Comparison of ENCODE assay signal across 8 cellular contexts in genomic region chr3:169812124-169812843, GRCh38. TPM values are rescaled to one million over a fixed set of nuclear protein-coding genes. Genes with fewer than 3 reads are reported as not detected.
DNase-seq lines count a peak whose midpoint lies in the region; ATAC-seq and TF ChIP-seq lines count a peak whose summit lies in the region.

No MANE protein-coding gene starts in this region.

- DNase-seq in AG08396 (ENCODE audit: low spot score) (peak; percentile 82), NCI-H69 (lab: John Stamatoyannopoulos, UW) (peak; percentile 95), fibroblast of mammary gland (ENCODE audit: low read depth) (peak; percentile 62)
- peak; percentile 34 for DNase-seq in activated T-cell treated with anti-CD3 and anti-CD28 coated beads, Interleukin-2, amount 50 U/mL, for 4 hours
- DNase-seq in naive thymus-derived CD4-positive, alpha-beta T cell, result peak; percentile 31 to 69 (median 48)
- DNase-seq in stimulated activated naive CD4-positive, alpha-beta T cell (lab: John Stamatoyannopoulos, UW), result peak in 5 of 6 experiments; percentile 18 to 66 (median 39)

- peak overlapping the region in 7 of 9 donors; percentile 7 to 92 (median 44) for H3K27ac Mint-ChIP-seq in naive thymus-derived CD4-positive, alpha-beta T cell

- peaks cover 0 to 6% (median 0%) of the 10 kb centered on the region in 3 experiments for H3K36me3 ChIP-seq in naive thymus-derived CD4-positive, alpha-beta T cell (ENCODE audit: control insufficient read depth in 2 of 3, insufficient read depth in 3 of 3, low read length in 3 of 3)

- H3K4me1 ChIP-seq in naive thymus-derived CD4-positive, alpha-beta T cell (ENCODE audit: control insufficient read depth in 2 of 2, insufficient read depth in 2 of 2, low read length in 2 of 2), result peaks cover 4 to 6% of the 10 kb centered on the region in 2 donors

- no peaks in the 10 kb centered on the region for H3K9me3 ChIP-seq in naive thymus-derived CD4-positive, alpha-beta T cell (ENCODE audit: control insufficient read depth in 2 of 3, low read length in 3 of 3)

- ATAC-seq in GM18868 (IDR thresholded peaks at IDR 0.05; ENCODE audit: unreplicated experiment), result peak; percentile 66
- peak; percentile 65 for ATAC-seq in HG03108 (IDR thresholded peaks at IDR 0.05; ENCODE audit: unreplicated experiment)
- ATAC-seq in activated T-cell treated with anti-CD3 and anti-CD28 coated beads, Interleukin-2, amount 50 U/mL, for 4 hours, result peak; percentile 71 to 78
- ATAC-seq in naive thymus-derived CD4-positive, alpha-beta T cell, result peak; percentile 72

- CTCF ChIA-PET in naive thymus-derived CD4-positive, alpha-beta T cell (lab: Charles Lee), result interaction anchor here (0.5 to 0.7 kb wide), 2 partner anchors 39 to 58 kb away, joined by 3 read pairs; no protein-coding TSS in a partner anchor

- H3K36me3 Mint-ChIP-seq in activated T-cell treated with anti-CD3 and anti-CD28 coated beads, Interleukin-2, amount 50 U/mL, for 4 hours (ENCODE audit: insufficient read depth), result no peaks in the 10 kb centered on the region
- peaks cover 0 to 10% (median 4%) of the 10 kb centered on the region in 5 donors for H3K36me3 Mint-ChIP-seq in naive thymus-derived CD4-positive, alpha-beta T cell

- intact Hi-C loops in naive thymus-derived CD4-positive, alpha-beta T cell (cut with micrococcal nuclease), result loop anchor here (1.0 to 5.0 kb wide), 11 partner anchors 13 to 1096 kb away; partner anchors contain the start of genes GPR160 (in 2 of the 2), PHC3 (in 2 of the 2), EIF5A2 (in 1 of the 2) and MYNN (in 1 of the 2)

- H3K27ac ChIP-seq in naive thymus-derived CD4-positive, alpha-beta T cell (ENCODE audit: low read depth, low read length), result peak overlapping the region; percentile 59

- H3K9me3 Mint-ChIP-seq in activated T-cell treated with anti-CD3 and anti-CD28 coated beads, Interleukin-2, amount 50 U/mL, for 4 hours, result peaks cover 13% of the 10 kb centered on the region
- peaks cover 0 to 19% (median 9%) of the 10 kb centered on the region in 11 donors for H3K9me3 Mint-ChIP-seq in naive thymus-derived CD4-positive, alpha-beta T cell

- H3K4me3 Mint-ChIP-seq in activated T-cell treated with anti-CD3 and anti-CD28 coated beads, Interleukin-2, amount 50 U/mL, for 4 hours, result peak overlapping the region; percentile 78
- peak overlapping the region; percentile 79 to 91 (median 86) for H3K4me3 Mint-ChIP-seq in naive thymus-derived CD4-positive, alpha-beta T cell

- no peak for TF ChIP-seq CTCF in fibroblast of mammary gland (conservative IDR thresholded peaks at IDR 0.05; ENCODE audit: control insufficient read depth, insufficient read depth, low read depth, low read length)

- POLR2A ChIA-PET in naive thymus-derived CD4-positive, alpha-beta T cell (lab: Charles Lee), result interaction anchor here (1.3 to 1.6 kb wide), 3 partner anchors 40 to 155 kb away, joined by 3 to 11 read pairs (median 5); partner anchors contain the start of gene MYNN

- peaks cover 9% of the 10 kb centered on the region for H3K27me3 Mint-ChIP-seq in activated T-cell treated with anti-CD3 and anti-CD28 coated beads, Interleukin-2, amount 50 U/mL, for 4 hours (ENCODE audit: low read depth)
- peaks cover 0 to 15% (median 0%) of the 10 kb centered on the region in 5 donors for H3K27me3 Mint-ChIP-seq in naive thymus-derived CD4-positive, alpha-beta T cell

- H3K4me3 ChIP-seq in fibroblast of mammary gland (ENCODE audit: control insufficient read depth, low read depth, low read length), result peak overlapping the region; percentile 57
- peak overlapping the region; percentile 85 for H3K4me3 ChIP-seq in naive thymus-derived CD4-positive, alpha-beta T cell (ENCODE audit: low read length)

- H3K27me3 ChIP-seq in naive thymus-derived CD4-positive, alpha-beta T cell (ENCODE audit: control insufficient read depth in 2 of 2, insufficient read depth in 2 of 2, low read length in 2 of 2), result no peaks in the 10 kb centered on the region

- peaks cover 26% of the 10 kb centered on the region for H3K4me1 Mint-ChIP-seq in activated T-cell treated with anti-CD3 and anti-CD28 coated beads, Interleukin-2, amount 50 U/mL, for 4 hours (ENCODE audit: low read depth)
- peaks cover 21 to 40% (median 25%) of the 10 kb centered on the region in 7 donors for H3K4me1 Mint-ChIP-seq in naive thymus-derived CD4-positive, alpha-beta T cell

RNA-seq across cellular contexts. Expression of gene LRRIQ4, which starts 0.4 kb away (rescaled TPM):
- not detected for total RNA-seq in activated T-cell treated with anti-CD3 and anti-CD28 coated beads, Interleukin-2, amount 50 U/mL, for 4 hours
- total RNA-seq in naive thymus-derived CD4-positive, alpha-beta T cell, result under 1 TPM in 1 of 5 experiments, not detected in 4; 0.12 TPM
- not detected for polyA plus RNA-seq in naive thymus-derived CD4-positive, alpha-beta T cell

RNA-seq across cellular contexts. Expression of gene LRRC34, which starts 0.4 kb away (rescaled TPM):
- 1 to 10 TPM in 2 of 3 donors, under 1 TPM in 1; 0.35 to 1.2 (median 1.0) TPM for total RNA-seq in activated T-cell treated with anti-CD3 and anti-CD28 coated beads, Interleukin-2, amount 50 U/mL, for 4 hours
- 1 to 10 TPM in 1 of 5 experiments, under 1 TPM in 4; 0.30 to 3.7 (median 0.42) TPM for total RNA-seq in naive thymus-derived CD4-positive, alpha-beta T cell
- polyA plus RNA-seq in naive thymus-derived CD4-positive, alpha-beta T cell, result under 1 TPM; 0.26 to 0.40 TPM

RNA-seq across cellular contexts. Expression of gene MYNN, which starts 39.1 kb away (rescaled TPM):
- total RNA-seq in activated T-cell treated with anti-CD3 and anti-CD28 coated beads, Interleukin-2, amount 50 U/mL, for 4 hours, result 10 to 100 TPM; 13.3 to 15.7 (median 14.8) TPM
- 10 to 100 TPM; 16.2 to 20.8 (median 19.0) TPM for total RNA-seq in naive thymus-derived CD4-positive, alpha-beta T cell
- polyA plus RNA-seq in naive thymus-derived CD4-positive, alpha-beta T cell, result 10 to 100 TPM; 12.8 to 16.3 TPM

RNA-seq across cellular contexts. Expression of gene ACTRT3, which starts 42.9 kb away (rescaled TPM):
- 1 to 10 TPM; 1.1 to 1.7 (median 1.3) TPM for total RNA-seq in activated T-cell treated with anti-CD3 and anti-CD28 coated beads, Interleukin-2, amount 50 U/mL, for 4 hours
- under 1 TPM in 1 of 5 experiments, not detected in 4; 0.36 TPM for total RNA-seq in naive thymus-derived CD4-positive, alpha-beta T cell
- under 1 TPM in 1 of 2 donors, not detected in 1; 0.32 TPM for polyA plus RNA-seq in naive thymus-derived CD4-positive, alpha-beta T cell

RNA-seq across cellular contexts. Expression of gene TERC, which starts 47.4 kb away (rescaled TPM):
- 10 to 100 TPM; 15.2 to 38.7 (median 29.0) TPM for total RNA-seq in activated T-cell treated with anti-CD3 and anti-CD28 coated beads, Interleukin-2, amount 50 U/mL, for 4 hours
- 10 to 100 TPM in 2 of 5 experiments, 1 to 10 TPM in 3; 4.0 to 19.4 (median 7.4) TPM for total RNA-seq in naive thymus-derived CD4-positive, alpha-beta T cell
- polyA plus RNA-seq in naive thymus-derived CD4-positive, alpha-beta T cell, result 1 to 10 TPM in 1 of 2 donors, not detected in 1; 1.1 TPM

Comparison
In these comparisons a context has a peak if more than half of its experiments do, and no peak if none do; other contexts are left out.
1. Peak in every context shown above with its lines: DNase-seq, ATAC-seq, H3K4me3 ChIP-seq and H3K27ac ChIP-seq.
2. DNase-seq: peak in every context shown above with its lines; median percentile 95 in NCI-H69; 82 in AG08396; 62 in fibroblast of mammary gland; 48 in naive thymus-derived CD4-positive, alpha-beta T cell; 39 in stimulated activated naive CD4-positive, alpha-beta T cell; 34 in activated T-cell treated with anti-CD3 and anti-CD28 coated beads, Interleukin-2, amount 50 U/mL, for 4 hours.